21 cellular contexts compared by ENCODE assay signal in the genomic region with DNA sequence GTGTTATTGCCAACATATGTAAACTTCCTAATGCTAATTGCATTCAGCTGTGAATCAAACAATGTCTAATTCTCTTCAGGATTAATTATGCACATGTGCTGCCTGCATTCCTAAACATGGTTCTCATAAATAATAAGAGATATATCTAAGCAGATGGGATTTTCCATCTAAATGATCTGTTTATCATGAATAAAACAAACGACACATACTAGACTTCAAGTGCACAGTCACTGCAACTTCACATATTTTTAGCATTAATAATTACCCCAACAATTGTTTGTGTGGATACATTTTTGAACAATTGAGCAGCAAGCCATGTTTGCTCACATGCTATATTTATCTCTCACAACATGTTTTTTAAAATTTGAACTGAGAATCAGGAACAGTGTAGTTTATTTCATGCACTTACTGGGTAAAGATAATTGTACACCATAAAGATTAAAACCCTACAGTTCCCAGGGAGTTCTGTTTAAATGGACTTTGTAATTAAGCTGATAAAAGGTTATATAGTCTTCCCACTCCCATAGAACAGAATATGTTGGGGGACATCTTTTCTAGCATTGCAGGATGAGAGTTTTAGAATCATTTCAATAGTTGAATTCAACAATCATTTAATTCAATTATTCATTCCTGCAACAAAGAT.
DNase-seq lines count a peak whose midpoint lies in the region; ATAC-seq, FAIRE-seq and TF ChIP-seq lines count a peak whose summit lies in the region.
"Had no signal": no experiment of that assay in that cellular context is flagged by ENCODE, and none has a peak within 500 bp of the region (broad histone marks: within the 10 kb centered on the region; RNA-seq: fewer than 3 reads in every experiment).

No MANE protein-coding gene starts in this region.

- H3K4me3 ChIP-seq in astrocyte (ENCODE audit: insufficient read depth, low read depth, low read length) (no peak overlapping the region), foreskin fibroblast (ENCODE audit: low read depth in 1 of 2, low read length in 2 of 2) (no peak overlapping the region), small intestine (ENCODE audit: low read depth in 1 of 2, low read length in 2 of 2) (no peak overlapping the region)
- H3K4me3 ChIP-seq: esophagus muscularis mucosa, left ventricle myocardium inferior, transverse colon had no signal

- peaks cover 7% of the 10 kb centered on the region for H3K4me1 Mint-ChIP-seq in astrocyte (ENCODE audit: low read depth, unreplicated experiment)
- H3K4me1 Mint-ChIP-seq in activated T-cell treated with anti-CD3 and anti-CD28 coated beads, Interleukin-2, amount 50 U/mL, for 4 hours (ENCODE audit: low read depth), result no peaks in the 10 kb centered on the region
- H3K4me1 Mint-ChIP-seq: CD8-positive, alpha-beta memory T cell; naive B cell; stimulated activated naive B cell treated with anti-CD40 and anti-IgM and Interleukin-4, amounts not matched to agents 10 μg/mL and 1 μg/mL and 100 μg/mL, for 72 hours had no signal

- H3K36me3 ChIP-seq in astrocyte (ENCODE audit: insufficient read depth, low read length), result no peaks in the 10 kb centered on the region
- no peaks in the 10 kb centered on the region for H3K36me3 ChIP-seq in small intestine (ENCODE audit: control insufficient read depth in 2 of 2, insufficient read depth in 2 of 2, low read length in 2 of 2)
- H3K36me3 ChIP-seq: esophagus muscularis mucosa, left ventricle myocardium inferior, transverse colon had no signal

- WGBS in small intestine, 3 donors, result 17 to 29% (median 24%) methylated on average over 1 of the region's 1 CpG

- H3K27me3 Mint-ChIP-seq in astrocyte (ENCODE audit: low read depth, unreplicated experiment), result peaks cover 3% of the 10 kb centered on the region
- no peaks in the 10 kb centered on the region for H3K27me3 Mint-ChIP-seq in activated T-cell treated with anti-CD3 and anti-CD28 coated beads, Interleukin-2, amount 50 U/mL, for 4 hours (ENCODE audit: low read depth)
- H3K27me3 Mint-ChIP-seq: CD8-positive, alpha-beta memory T cell; stimulated activated naive B cell treated with anti-CD40 and anti-IgM and Interleukin-4, amounts not matched to agents 10 μg/mL and 1 μg/mL and 100 μg/mL, for 72 hours had no signal

- no peak overlapping the region for H2AFZ ChIP-seq in astrocyte (ENCODE audit: low read depth, low read length)

- no peaks in the 10 kb centered on the region for H4K20me1 ChIP-seq in astrocyte (ENCODE audit: insufficient read depth, low read length)

- H3K27ac ChIP-seq in astrocyte (ENCODE audit: low read depth, low read length) (no peak overlapping the region), small intestine (ENCODE audit: low read depth in 1 of 2, low read length in 1 of 2) (no peak overlapping the region)
- H3K27ac ChIP-seq: esophagus muscularis mucosa, left ventricle myocardium inferior, transverse colon had no signal

- no peak for ATAC-seq in activated T-cell treated with anti-CD3 and anti-CD28 coated beads, Interleukin-2, amount 50 U/mL, for 4 hours
- ATAC-seq: stimulated activated naive B cell treated with anti-CD40 and anti-IgM and Interleukin-4, amounts not matched to agents 10 μg/mL and 1 μg/mL and 100 μg/mL, for 72 hours had no signal

- no peaks in the 10 kb centered on the region for H3K9me3 Mint-ChIP-seq in astrocyte (ENCODE audit: unreplicated experiment)
- peaks cover 4% of the 10 kb centered on the region for H3K9me3 Mint-ChIP-seq in activated T-cell treated with anti-CD3 and anti-CD28 coated beads, Interleukin-2, amount 50 U/mL, for 4 hours
- H3K9me3 Mint-ChIP-seq: CD8-positive, alpha-beta memory T cell had no signal

- peak overlapping the region; percentile 41 for H3K4me2 ChIP-seq in astrocyte (ENCODE audit: low read length)

- no peaks in the 10 kb centered on the region for H3K79me2 ChIP-seq in astrocyte (ENCODE audit: insufficient read depth, low read length)

- H3K9me3 ChIP-seq in astrocyte (ENCODE audit: insufficient read depth, low read depth, low read length) (no peaks in the 10 kb centered on the region), small intestine (ENCODE audit: control insufficient read depth, low read depth) (no peaks in the 10 kb centered on the region)
- H3K9me3 ChIP-seq: esophagus muscularis mucosa, left ventricle myocardium inferior, transverse colon had no signal

- DNase-seq in GM04503 (ENCODE audit: low read depth) (peak; percentile 37), astrocyte (ENCODE audit: low read depth) (peak; percentile 64), foreskin fibroblast (peak; percentile 54 to 74), small intestine (peak; percentile 38), NCI-H748 treated with DMSO at 0.1 percent for 48 hours (lab: John Stamatoyannopoulos, UW) (no peak), H54 (ENCODE audit: insufficient read length, low spot score) (no peak)
- no peak for DNase-seq in activated T-cell treated with anti-CD3 and anti-CD28 coated beads, Interleukin-2, amount 50 U/mL, for 4 hours
- DNase-seq: activated CD4-positive, alpha-beta T cell treated with anti-CD3 and anti-CD28 coated beads for 1 hour; CD8-positive, alpha-beta memory T cell; GOT3; left ventricle myocardium inferior; naive B cell; NCI-H1694; posterior cingulate gyrus; SHP77 treated with DMSO at 0.1 percent for 48 hours; stimulated activated CD4-positive, alpha-beta T cell treated with anti-CD3 and anti-CD28 coated beads, Interleukin-12 subunit alpha, Interleukin-12 subunit beta, amount 100 ng/mL, for 4 hours; stimulated activated naive B cell treated with anti-CD40 and anti-IgM and Interleukin-4, amounts not matched to agents 10 μg/mL and 1 μg/mL and 100 μg/mL, for 72 hours; T-helper 9 cell; transverse colon had no signal

- no peak for TF ChIP-seq POLR2A in H54 (IDR thresholded peaks at IDR 0.05; ENCODE audit: low read depth, low read length)

- no peaks in the 10 kb centered on the region for H3K36me3 Mint-ChIP-seq in astrocyte (ENCODE audit: low read depth, unreplicated experiment)
- no peaks in the 10 kb centered on the region for H3K36me3 Mint-ChIP-seq in activated T-cell treated with anti-CD3 and anti-CD28 coated beads, Interleukin-2, amount 50 U/mL, for 4 hours (ENCODE audit: insufficient read depth)
- H3K36me3 Mint-ChIP-seq: naive B cell; stimulated activated naive B cell treated with anti-CD40 and anti-IgM and Interleukin-4, amounts not matched to agents 10 μg/mL and 1 μg/mL and 100 μg/mL, for 72 hours had no signal

- no peaks in the 10 kb centered on the region for H3K27me3 ChIP-seq in astrocyte (ENCODE audit: insufficient read depth, low read length)
- H3K27me3 ChIP-seq in small intestine (ENCODE audit: control insufficient read depth in 2 of 2, insufficient read depth in 2 of 2, low read length in 2 of 2), result no peaks in the 10 kb centered on the region
- H3K27me3 ChIP-seq: esophagus muscularis mucosa, transverse colon had no signal

- no peak overlapping the region for H3K9ac ChIP-seq in astrocyte (ENCODE audit: low read length)

- no peak overlapping the region for H3K4me3 Mint-ChIP-seq in astrocyte (ENCODE audit: unreplicated experiment)
- H3K4me3 Mint-ChIP-seq in activated T-cell treated with anti-CD3 and anti-CD28 coated beads, Interleukin-2, amount 50 U/mL, for 4 hours, result no peak overlapping the region
- H3K4me3 Mint-ChIP-seq: CD8-positive, alpha-beta memory T cell; naive B cell; stimulated activated naive B cell treated with anti-CD40 and anti-IgM and Interleukin-4, amounts not matched to agents 10 μg/mL and 1 μg/mL and 100 μg/mL, for 72 hours had no signal

- H3K4me1 ChIP-seq in astrocyte (ENCODE audit: insufficient read depth, low read length) (peaks cover 9% of the 10 kb centered on the region), small intestine (ENCODE audit: control insufficient read depth in 2 of 2, insufficient read depth in 1 of 2, low read depth in 1 of 2, low read length in 1 of 2) (no peaks in the 10 kb centered on the region)
- H3K4me1 ChIP-seq: esophagus muscularis mucosa, left ventricle myocardium inferior had no signal

- FAIRE-seq in astrocyte (lab: Jason Lieb, UNC) (peak; percentile 56), small intestine (lab: Jason Lieb, UNC) (no peak), H54 (lab: Jason Lieb, UNC) (no peak)
- FAIRE-seq: GM12892 had no signal

- no peak for TF ChIP-seq CTCF in astrocyte (IDR thresholded peaks at IDR 0.05; ENCODE audit: insufficient read depth, low read depth, low read length)
- no peak for TF ChIP-seq CTCF in foreskin fibroblast (IDR thresholded peaks at IDR 0.05; ENCODE audit: low read depth, low read length)

- H3K27ac Mint-ChIP-seq in astrocyte (ENCODE audit: unreplicated experiment), result no peak overlapping the region
- H3K27ac Mint-ChIP-seq: CD8-positive, alpha-beta memory T cell; naive B cell; stimulated activated naive B cell treated with anti-CD40 and anti-IgM and Interleukin-4, amounts not matched to agents 10 μg/mL and 1 μg/mL and 100 μg/mL, for 72 hours had no signal

Comparison
In these comparisons a context has a peak if more than half of its experiments do, and no peak if none do; other contexts are left out.
1. DNase-seq: peak in GM04503 (single experiment), astrocyte (single experiment), foreskin fibroblast (2 of 2) and small intestine (single experiment); none in NCI-H748 treated with DMSO at 0.1 percent for 48 hours (single experiment), H54 (single experiment) and activated T-cell treated with anti-CD3 and anti-CD28 coated beads, Interleukin-2, amount 50 U/mL, for 4 hours (single experiment).